16 cellular contexts compared by ENCODE assay signal in genomic region chr20:61758556-61759200, GRCh38.
DNase-seq lines count a peak whose midpoint lies in the region; ATAC-seq, FAIRE-seq and TF ChIP-seq lines count a peak whose summit lies in the region.
"Had no signal": no experiment of that assay in that cellular context is flagged by ENCODE, and none has a peak within 500 bp of the region (broad histone marks: within the 10 kb centered on the region; RNA-seq: fewer than 3 reads in every experiment).

No MANE protein-coding gene starts in this region.

- no peak overlapping the region for H2AFZ ChIP-seq in HCT116 (ENCODE audit: low read depth, low read length, poor library complexity, severe bottlenecking)
- no peak overlapping the region for H2AFZ ChIP-seq in astrocyte (ENCODE audit: low read depth, low read length)
- H2AFZ ChIP-seq in mesenchymal stem cell (ENCODE audit: low read depth, low read length): no peak overlapping the region

- intact Hi-C loops in HCT116 (cut with micrococcal nuclease): no loop called here
- intact Hi-C loops in upper lobe of right lung (cut with DNase I): no loop called here

- TF ChIP-seq POLR2A in HCT116 (IDR thresholded peaks at IDR 0.05; ENCODE audit: borderline replicate concordance, extremely low read depth, insufficient read depth, insufficient read length): no peak
- no peak for TF ChIP-seq POLR2A in GM18505 (IDR thresholded peaks at IDR 0.05; ENCODE audit: borderline replicate concordance, extremely low read depth, insufficient read depth, insufficient read length)

- H4K20me1 ChIP-seq in HCT116 (ENCODE audit: insufficient read depth): no peaks in the 10 kb centered on the region
- H4K20me1 ChIP-seq in astrocyte (ENCODE audit: insufficient read depth, low read length): no peaks in the 10 kb centered on the region

- H3K18ac ChIP-seq in mesenchymal stem cell (ENCODE audit: low read depth in 1 of 2, low read length in 2 of 2): peak overlapping the region in 1 of 2 experiments; percentile 21

- H3K79me2 ChIP-seq in HCT116 (ENCODE audit: insufficient read depth, low read length) (no peaks in the 10 kb centered on the region), astrocyte (ENCODE audit: insufficient read depth, low read length) (no peaks in the 10 kb centered on the region)

- H3K4me3 Mint-ChIP-seq in astrocyte (ENCODE audit: unreplicated experiment): no peak overlapping the region
- H3K4me3 Mint-ChIP-seq: CD14-positive monocyte had no signal

- H3K27ac Mint-ChIP-seq in astrocyte (ENCODE audit: unreplicated experiment): peak overlapping the region; percentile 81

- no peak for TF ChIP-seq RAD21 in HCT116 (IDR thresholded peaks at IDR 0.05; ENCODE audit: low read depth)

- no peak overlapping the region for H3K27ac ChIP-seq in HCT116 (ENCODE audit: low read depth, low read length)
- H3K27ac ChIP-seq in astrocyte (ENCODE audit: low read depth, low read length): no peak overlapping the region
- no peak overlapping the region for H3K27ac ChIP-seq in mesenchymal stem cell (ENCODE audit: low read length, poor library complexity, severe bottlenecking)
- H3K27ac ChIP-seq in upper lobe of right lung: no peak overlapping the region

- peaks cover 15% of the 10 kb centered on the region for H3K4me1 Mint-ChIP-seq in astrocyte (ENCODE audit: low read depth, unreplicated experiment)
- H3K4me1 Mint-ChIP-seq: CD14-positive monocyte had no signal

- H3K4me2 ChIP-seq in HCT116 (ENCODE audit: low read length) (no peak overlapping the region), astrocyte (ENCODE audit: low read length) (no peak overlapping the region), mesenchymal stem cell (ENCODE audit: low read length, poor library complexity, severe bottlenecking) (no peak overlapping the region)

- H3K27me3 Mint-ChIP-seq in astrocyte (ENCODE audit: low read depth, unreplicated experiment): peaks cover 26% of the 10 kb centered on the region

- no peaks in the 10 kb centered on the region for H3K9me2 ChIP-seq in HCT116 (ENCODE audit: insufficient read depth)

- no peak overlapping the region for H2BK120ac ChIP-seq in mesenchymal stem cell (ENCODE audit: low read depth, low read length)

- WGBS in mesenchymal stem cell: 95% methylated on average over 25 of the region's 25 CpGs

- no peaks in the 10 kb centered on the region for H3K79me1 ChIP-seq in mesenchymal stem cell (replicated peaks; ENCODE audit: low read length, poor library complexity, severe bottlenecking)

- no peak overlapping the region for H2BK12ac ChIP-seq in mesenchymal stem cell (ENCODE audit: low read length in 2 of 2)

- peak overlapping the region in 1 of 2 experiments; percentile 9 for H3K14ac ChIP-seq in mesenchymal stem cell (ENCODE audit: low read length in 2 of 2)

- H3K4me3 ChIP-seq in HCT116 (replicated peaks in 1 of 2; ENCODE audit: low read depth in 1 of 2, low read length in 2 of 2) (no peak overlapping the region), astrocyte (ENCODE audit: insufficient read depth, low read depth, low read length) (no peak overlapping the region), mesenchymal stem cell (ENCODE audit: insufficient read depth in 1 of 2, low read depth in 1 of 2, low read length in 2 of 2) (no peak overlapping the region), upper lobe of right lung (no peak overlapping the region)

- no peak overlapping the region for H3K4ac ChIP-seq in mesenchymal stem cell (ENCODE audit: low read depth in 1 of 2, low read length in 2 of 2)

- DNase-seq in HCT116 (ENCODE audit: low read depth, low spot score) (no peak), astrocyte (ENCODE audit: low read depth) (no peak), mesenchymal stem cell (no peak), upper lobe of right lung (peak; percentile 48), KBM-7 (no peak), NCI-H82 (lab: John Stamatoyannopoulos, UW) (no peak)
- DNase-seq: DMS79 treated with DMSO at 0.1 percent for 48 hours, NCI-H1105, NCI-H2081, NCI-H748 treated with DMSO at 0.1 percent for 48 hours, OCI-M1, SHP77 treated with DMSO at 0.1 percent for 48 hours had no signal

- H3K27me3 ChIP-seq in HCT116 (ENCODE audit: insufficient read depth, low read length): peaks cover 38% of the 10 kb centered on the region
- no peaks in the 10 kb centered on the region for H3K27me3 ChIP-seq in astrocyte (ENCODE audit: insufficient read depth, low read length)
- H3K27me3 ChIP-seq in mesenchymal stem cell (ENCODE audit: control insufficient read depth in 1 of 2, insufficient read depth in 1 of 2, low read length in 2 of 2): peaks cover 17 to 20% of the 10 kb centered on the region in 2 experiments
- peaks cover 7% of the 10 kb centered on the region for H3K27me3 ChIP-seq in upper lobe of right lung

- H3K4me1 ChIP-seq in HCT116 (ENCODE audit: control insufficient read depth in 1 of 2, insufficient read depth in 2 of 2, low read length in 2 of 2): no peaks in the 10 kb centered on the region
- peaks cover 6% of the 10 kb centered on the region for H3K4me1 ChIP-seq in astrocyte (ENCODE audit: insufficient read depth, low read length)
- H3K4me1 ChIP-seq in mesenchymal stem cell (ENCODE audit: control insufficient read depth, insufficient read depth, low read depth, low read length): peaks cover 29% of the 10 kb centered on the region
- no peaks in the 10 kb centered on the region for H3K4me1 ChIP-seq in upper lobe of right lung

- no TSS peak for BruUV-seq in HCT116 (replicated peaks; lab: Mats Ljungman, UMichigan)

- no peak overlapping the region for H2BK15ac ChIP-seq in mesenchymal stem cell (ENCODE audit: low read depth, poor library complexity, severe bottlenecking)

- peak overlapping the region; percentile 34 for H4K91ac ChIP-seq in mesenchymal stem cell (ENCODE audit: low read length)

- H3K9ac ChIP-seq in HCT116 (ENCODE audit: low read length) (no peak overlapping the region), astrocyte (ENCODE audit: low read length) (no peak overlapping the region), mesenchymal stem cell (ENCODE audit: low read length) (no peak overlapping the region)

- no peak overlapping the region for H2BK5ac ChIP-seq in mesenchymal stem cell (ENCODE audit: low read depth, low read length, poor library complexity, severe bottlenecking)

- H3K9me3 ChIP-seq in HCT116 (ENCODE audit: control insufficient read depth in 1 of 2, insufficient read depth in 1 of 2, low read depth in 1 of 2, low read length in 2 of 2): no peaks in the 10 kb centered on the region
- H3K9me3 ChIP-seq in astrocyte (ENCODE audit: insufficient read depth, low read depth, low read length): no peaks in the 10 kb centered on the region
- H3K9me3 ChIP-seq in mesenchymal stem cell (ENCODE audit: control insufficient read depth, low read length): no peaks in the 10 kb centered on the region
- H3K9me3 ChIP-seq in upper lobe of right lung: no peaks in the 10 kb centered on the region

- H4K8ac ChIP-seq in mesenchymal stem cell (ENCODE audit: low read length): no peak overlapping the region

- H3K36me3 Mint-ChIP-seq in astrocyte (ENCODE audit: low read depth, unreplicated experiment): no peaks in the 10 kb centered on the region
- H3K36me3 Mint-ChIP-seq: CD14-positive monocyte had no signal

- no peak overlapping the region for H2AK5ac ChIP-seq in mesenchymal stem cell (ENCODE audit: low read length, severe bottlenecking)

- no peaks in the 10 kb centered on the region for H3K9me3 Mint-ChIP-seq in astrocyte (ENCODE audit: unreplicated experiment)

- no peak for FAIRE-seq in astrocyte (lab: Jason Lieb, UNC)
- FAIRE-seq: H54 had no signal

- TF ChIP-seq CTCF in HCT116 (IDR thresholded peaks at IDR 0.05 in 2 of 3, conservative IDR thresholded peaks at IDR 0.05 in 1 of 3; ENCODE audit: borderline replicate concordance in 1 of 3, insufficient read depth in 1 of 3, low read depth in 2 of 3, low read length in 2 of 3) (no peak), astrocyte (IDR thresholded peaks at IDR 0.05; ENCODE audit: insufficient read depth, low read depth, low read length) (no peak), upper lobe of right lung (IDR thresholded peaks at IDR 0.05) (no peak)

- no peak overlapping the region for H3K23ac ChIP-seq in mesenchymal stem cell (ENCODE audit: low read length in 2 of 2)

- POLR2A ChIA-PET in HCT116 (lab: Charles Lee): no interaction called here

- H3K36me3 ChIP-seq in HCT116 (ENCODE audit: control insufficient read depth in 1 of 2, insufficient read depth in 2 of 2, low read length in 2 of 2) (no peaks in the 10 kb centered on the region), astrocyte (ENCODE audit: insufficient read depth, low read length) (no peaks in the 10 kb centered on the region), mesenchymal stem cell (ENCODE audit: control insufficient read depth in 1 of 2, insufficient read depth in 2 of 2, low read depth in 1 of 2, low read length in 2 of 2) (peaks cover 0 to 4% of the 10 kb centered on the region in 2 experiments), upper lobe of right lung (no peaks in the 10 kb centered on the region)

- CTCF ChIA-PET in HCT116 (lab: Charles Lee): no interaction called here

- in situ Hi-C loops in KBM-7 (cut with MboI; ENCODE audit: low pct_unique_long_range_greater_than_20kb, low sequenced_read_pairs): no loop called here

- ATAC-seq in HCT116 (no peak), upper lobe of right lung (no peak), GM18505 (IDR thresholded peaks at IDR 0.05; ENCODE audit: unreplicated experiment) (no peak)
- ATAC-seq: SK-N-SH treated with all-trans-retinoic acid at 6 μM for 48 hours had no signal

- RAD21 ChIA-PET in HCT116 (lab: Charles Lee; ENCODE audit: low non-redundant PET in 1 of 2, low total read pairs in 2 of 2, uncharacterized antibody in 2 of 2, unreplicated experiment in 2 of 2): no interaction called here

TF ChIP-seq in HCT116, 20 proteins besides CTCF, POLR2A, EP300 and RAD21:
- TF ChIP-seq SRF (IDR thresholded peaks at IDR 0.05; ENCODE audit: low read depth): no peak
- TF ChIP-seq JUND (IDR thresholded peaks at IDR 0.05): no peak
- 0 out of 2 replicates have a peak, but pooled peaks have one; percentile 13 for TF ChIP-seq ZFX (IDR thresholded peaks at IDR 0.05)
